Comparison of ENCODE assay signal across 1 cellular context in the genomic region with DNA sequence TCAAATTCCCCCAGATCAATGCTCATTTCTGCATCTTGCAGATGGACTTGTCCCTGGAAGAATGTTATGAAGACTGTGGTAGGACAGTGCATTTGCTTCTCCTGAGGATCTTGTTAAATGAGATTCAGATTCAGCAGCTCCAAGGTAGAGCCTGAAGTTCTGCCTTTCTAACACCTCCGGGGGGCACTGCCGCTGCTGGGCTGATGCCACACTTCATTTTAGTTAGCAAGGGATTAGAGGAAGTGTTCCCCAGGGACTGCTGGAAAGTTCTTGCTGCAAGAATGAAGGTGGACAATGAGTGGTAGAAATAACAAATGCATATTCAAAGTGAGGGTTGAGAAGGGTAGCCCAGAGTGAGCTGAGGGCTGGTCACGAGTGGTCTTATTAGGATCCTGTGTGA.
TF ChIP-seq lines count a peak whose summit lies in the region.

No MANE protein-coding gene starts in this region.

TF ChIP-seq in GM23338, 12 proteins besides CTCF, POLR2A, EP300 and RAD21 (continued from another document):
- TF ChIP-seq NANOG (IDR thresholded peaks at IDR 0.05; ENCODE audit: borderline replicate concordance) (no peak), JUNB (IDR thresholded peaks at IDR 0.05; ENCODE audit: unreplicated experiment) (no peak), STAT1 (IDR thresholded peaks at IDR 0.05; ENCODE audit: unreplicated experiment) (no peak), ZNF331 (CRISPR knock-in tag; IDR thresholded peaks at IDR 0.05; ENCODE audit: low read depth) (no peak), POLR2AphosphoS5 (IDR thresholded peaks at IDR 0.05; ENCODE audit: low read depth) (no peak), EZH2 (IDR thresholded peaks at IDR 0.05; ENCODE audit: low read depth, unreplicated experiment) (no peak), CREB1 (CRISPR knock-in tag; IDR thresholded peaks at IDR 0.05; ENCODE audit: low read depth) (no peak), ZNF114 (CRISPR knock-in tag; IDR thresholded peaks at IDR 0.05) (no peak), EZH2phosphoT487 (IDR thresholded peaks at IDR 0.05; ENCODE audit: unreplicated experiment) (no peak)
- TF ChIP-seq, protein P1, sequence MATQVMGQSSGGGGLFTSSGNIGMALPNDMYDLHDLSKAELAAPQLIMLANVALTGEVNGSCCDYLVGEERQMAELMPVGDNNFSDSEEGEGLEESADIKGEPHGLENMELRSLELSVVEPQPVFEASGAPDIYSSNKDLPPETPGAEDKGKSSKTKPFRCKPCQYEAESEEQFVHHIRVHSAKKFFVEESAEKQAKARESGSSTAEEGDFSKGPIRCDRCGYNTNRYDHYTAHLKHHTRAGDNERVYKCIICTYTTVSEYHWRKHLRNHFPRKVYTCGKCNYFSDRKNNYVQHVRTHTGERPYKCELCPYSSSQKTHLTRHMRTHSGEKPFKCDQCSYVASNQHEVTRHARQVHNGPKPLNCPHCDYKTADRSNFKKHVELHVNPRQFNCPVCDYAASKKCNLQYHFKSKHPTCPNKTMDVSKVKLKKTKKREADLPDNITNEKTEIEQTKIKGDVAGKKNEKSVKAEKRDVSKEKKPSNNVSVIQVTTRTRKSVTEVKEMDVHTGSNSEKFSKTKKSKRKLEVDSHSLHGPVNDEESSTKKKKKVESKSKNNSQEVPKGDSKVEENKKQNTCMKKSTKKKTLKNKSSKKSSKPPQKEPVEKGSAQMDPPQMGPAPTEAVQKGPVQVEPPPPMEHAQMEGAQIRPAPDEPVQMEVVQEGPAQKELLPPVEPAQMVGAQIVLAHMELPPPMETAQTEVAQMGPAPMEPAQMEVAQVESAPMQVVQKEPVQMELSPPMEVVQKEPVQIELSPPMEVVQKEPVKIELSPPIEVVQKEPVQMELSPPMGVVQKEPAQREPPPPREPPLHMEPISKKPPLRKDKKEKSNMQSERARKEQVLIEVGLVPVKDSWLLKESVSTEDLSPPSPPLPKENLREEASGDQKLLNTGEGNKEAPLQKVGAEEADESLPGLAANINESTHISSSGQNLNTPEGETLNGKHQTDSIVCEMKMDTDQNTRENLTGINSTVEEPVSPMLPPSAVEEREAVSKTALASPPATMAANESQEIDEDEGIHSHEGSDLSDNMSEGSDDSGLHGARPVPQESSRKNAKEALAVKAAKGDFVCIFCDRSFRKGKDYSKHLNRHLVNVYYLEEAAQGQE (IDR thresholded peaks at IDR 0.05; ENCODE audit: unreplicated experiment): no peak
- TF ChIP-seq, protein P2, sequence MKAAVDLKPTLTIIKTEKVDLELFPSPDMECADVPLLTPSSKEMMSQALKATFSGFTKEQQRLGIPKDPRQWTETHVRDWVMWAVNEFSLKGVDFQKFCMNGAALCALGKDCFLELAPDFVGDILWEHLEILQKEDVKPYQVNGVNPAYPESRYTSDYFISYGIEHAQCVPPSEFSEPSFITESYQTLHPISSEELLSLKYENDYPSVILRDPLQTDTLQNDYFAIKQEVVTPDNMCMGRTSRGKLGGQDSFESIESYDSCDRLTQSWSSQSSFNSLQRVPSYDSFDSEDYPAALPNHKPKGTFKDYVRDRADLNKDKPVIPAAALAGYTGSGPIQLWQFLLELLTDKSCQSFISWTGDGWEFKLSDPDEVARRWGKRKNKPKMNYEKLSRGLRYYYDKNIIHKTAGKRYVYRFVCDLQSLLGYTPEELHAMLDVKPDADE (IDR thresholded peaks at IDR 0.05): no peak
